ENCODE assay signal across 2 cellular contexts in the genomic region with DNA sequence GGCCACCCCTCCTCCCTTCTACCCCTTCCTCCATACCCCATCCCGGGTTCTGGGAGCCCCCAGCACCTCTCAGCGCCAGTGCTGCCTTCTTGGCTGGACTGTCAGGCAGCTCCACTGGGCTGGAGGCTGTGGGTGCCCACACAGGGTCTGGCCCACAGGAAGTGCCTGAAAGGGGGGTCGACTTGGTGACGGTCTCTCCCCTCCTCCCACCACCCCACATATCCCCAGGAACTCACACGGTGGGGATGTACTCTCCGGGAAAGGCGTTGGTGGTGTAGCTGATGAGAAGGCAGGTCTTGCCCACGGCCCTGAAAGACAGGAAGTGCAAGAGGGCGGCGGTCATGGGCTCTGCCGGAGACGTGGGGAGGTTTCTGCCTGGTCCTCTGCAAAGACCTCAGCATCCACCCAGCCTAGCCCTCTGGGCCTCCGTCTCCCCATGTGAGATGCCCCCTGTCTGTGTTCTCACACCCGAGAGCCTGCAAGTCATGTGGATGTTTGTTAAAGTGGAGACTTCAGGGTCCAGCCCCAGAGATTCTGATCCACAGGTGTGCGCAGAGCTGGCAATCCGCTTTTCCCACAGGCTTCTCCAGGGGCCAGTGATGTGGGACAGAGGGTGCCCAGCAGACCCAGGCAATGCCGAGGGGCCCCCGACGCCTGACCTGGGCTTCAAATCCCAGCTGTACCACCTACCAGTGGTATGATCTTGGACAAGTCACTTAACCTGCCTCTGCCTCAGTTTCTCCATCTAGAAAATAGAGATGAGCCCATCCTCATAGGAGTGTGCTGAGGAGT.
TF ChIP-seq lines count a peak whose summit lies in the region.

No MANE protein-coding gene starts in this region.

TF ChIP-seq in GM12891, 5 proteins besides CTCF, POLR2A, EP300 and RAD21:
- no peak for TF ChIP-seq PAX5 (IDR thresholded peaks at IDR 0.05; ENCODE audit: insufficient read depth, low read length, severe bottlenecking)
- peak; percentile 10; the same call in 1 of the 2 replicates for TF ChIP-seq TAF1 (IDR thresholded peaks at IDR 0.05; ENCODE audit: low read depth, low read length)
- TF ChIP-seq POU2F2 (IDR thresholded peaks at IDR 0.05; ENCODE audit: low read depth, low read length): 0 out of 2 replicates have a peak, but pooled peaks have one; percentile 16
- TF ChIP-seq SPI1 (IDR thresholded peaks at IDR 0.05; ENCODE audit: low read depth, low read length): peak; percentile 72
- TF ChIP-seq POLR2AphosphoS5 (IDR thresholded peaks at IDR 0.05; ENCODE audit: low read depth, low read length): no peak; the same call in 1 of the 2 replicates

TF ChIP-seq in GM12878, 131 proteins besides CTCF, POLR2A, EP300 and RAD21:
- no peak for TF ChIP-seq RCOR1 (conservative IDR thresholded peaks at IDR 0.05; ENCODE audit: low read depth, low read length)
- TF ChIP-seq BCL11A (IDR thresholded peaks at IDR 0.05; ENCODE audit: low read depth, low read length): no peak
- 0 out of 2 replicates have a peak, but pooled peaks have one; percentile 54 for TF ChIP-seq WRNIP1 (IDR thresholded peaks at IDR 0.05; ENCODE audit: borderline replicate concordance, low read depth, low read length)
- 0 out of 2 replicates have a peak, but pooled peaks have one; percentile 45 for TF ChIP-seq HDGF (IDR thresholded peaks at IDR 0.05)
- no peak for TF ChIP-seq EZH2 (IDR thresholded peaks at IDR 0.05; ENCODE audit: borderline replicate concordance, control insufficient read depth, low read depth, low read length)
- TF ChIP-seq IKZF1 (conservative IDR thresholded peaks at IDR 0.05): peak; percentile 17; the same call in 1 of the 2 replicates
- TF ChIP-seq, protein P1, sequence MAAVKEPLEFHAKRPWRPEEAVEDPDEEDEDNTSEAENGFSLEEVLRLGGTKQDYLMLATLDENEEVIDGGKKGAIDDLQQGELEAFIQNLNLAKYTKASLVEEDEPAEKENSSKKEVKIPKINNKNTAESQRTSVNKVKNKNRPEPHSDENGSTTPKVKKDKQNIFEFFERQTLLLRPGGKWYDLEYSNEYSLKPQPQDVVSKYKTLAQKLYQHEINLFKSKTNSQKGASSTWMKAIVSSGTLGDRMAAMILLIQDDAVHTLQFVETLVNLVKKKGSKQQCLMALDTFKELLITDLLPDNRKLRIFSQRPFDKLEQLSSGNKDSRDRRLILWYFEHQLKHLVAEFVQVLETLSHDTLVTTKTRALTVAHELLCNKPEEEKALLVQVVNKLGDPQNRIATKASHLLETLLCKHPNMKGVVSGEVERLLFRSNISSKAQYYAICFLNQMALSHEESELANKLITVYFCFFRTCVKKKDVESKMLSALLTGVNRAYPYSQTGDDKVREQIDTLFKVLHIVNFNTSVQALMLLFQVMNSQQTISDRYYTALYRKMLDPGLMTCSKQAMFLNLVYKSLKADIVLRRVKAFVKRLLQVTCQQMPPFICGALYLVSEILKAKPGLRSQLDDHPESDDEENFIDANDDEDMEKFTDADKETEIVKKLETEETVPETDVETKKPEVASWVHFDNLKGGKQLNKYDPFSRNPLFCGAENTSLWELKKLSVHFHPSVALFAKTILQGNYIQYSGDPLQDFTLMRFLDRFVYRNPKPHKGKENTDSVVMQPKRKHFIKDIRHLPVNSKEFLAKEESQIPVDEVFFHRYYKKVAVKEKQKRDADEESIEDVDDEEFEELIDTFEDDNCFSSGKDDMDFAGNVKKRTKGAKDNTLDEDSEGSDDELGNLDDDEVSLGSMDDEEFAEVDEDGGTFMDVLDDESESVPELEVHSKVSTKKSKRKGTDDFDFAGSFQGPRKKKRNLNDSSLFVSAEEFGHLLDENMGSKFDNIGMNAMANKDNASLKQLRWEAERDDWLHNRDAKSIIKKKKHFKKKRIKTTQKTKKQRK (IDR thresholded peaks at IDR 0.05; ENCODE audit: low read depth, low read length): no peak
- TF ChIP-seq TBL1XR1 (IDR thresholded peaks at IDR 0.05; ENCODE audit: low read depth, low read length): 0 out of 2 replicates have a peak, but pooled peaks have one; percentile 6
- TF ChIP-seq, protein P2, sequence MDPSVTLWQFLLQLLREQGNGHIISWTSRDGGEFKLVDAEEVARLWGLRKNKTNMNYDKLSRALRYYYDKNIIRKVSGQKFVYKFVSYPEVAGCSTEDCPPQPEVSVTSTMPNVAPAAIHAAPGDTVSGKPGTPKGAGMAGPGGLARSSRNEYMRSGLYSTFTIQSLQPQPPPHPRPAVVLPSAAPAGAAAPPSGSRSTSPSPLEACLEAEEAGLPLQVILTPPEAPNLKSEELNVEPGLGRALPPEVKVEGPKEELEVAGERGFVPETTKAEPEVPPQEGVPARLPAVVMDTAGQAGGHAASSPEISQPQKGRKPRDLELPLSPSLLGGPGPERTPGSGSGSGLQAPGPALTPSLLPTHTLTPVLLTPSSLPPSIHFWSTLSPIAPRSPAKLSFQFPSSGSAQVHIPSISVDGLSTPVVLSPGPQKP (IDR thresholded peaks at IDR 0.05; ENCODE audit: low read depth, low read length): peak; percentile 6; the same call in 1 of the 2 replicates
- no peak for TF ChIP-seq ZNF217 (IDR thresholded peaks at IDR 0.05)
- no peak for TF ChIP-seq TAF1 (IDR thresholded peaks at IDR 0.05; ENCODE audit: borderline replicate concordance, low read depth, low read length)
- TF ChIP-seq MYC (IDR thresholded peaks at IDR 0.05; ENCODE audit: insufficient read depth, insufficient read length, insufficient replicate concordance, low read length, severe bottlenecking): no peak
- no peak for TF ChIP-seq MEF2A (IDR thresholded peaks at IDR 0.05; ENCODE audit: insufficient read depth, low read depth, low read length)
- TF ChIP-seq CHD2 (IDR thresholded peaks at IDR 0.05; ENCODE audit: borderline replicate concordance, low read depth, low read length): 0 out of 2 replicates have a peak, but pooled peaks have one; percentile 8
- 0 out of 3 replicates have a peak, but pooled peaks have one; percentile 17 for TF ChIP-seq POU2F2 (IDR thresholded peaks at IDR 0.05; ENCODE audit: borderline replicate concordance, low read depth, low read length)
- no peak for TF ChIP-seq PML (IDR thresholded peaks at IDR 0.05; ENCODE audit: low read length)
- TF ChIP-seq SPI1 (IDR thresholded peaks at IDR 0.05; ENCODE audit: borderline replicate concordance, insufficient read depth, low read depth, low read length): peak; percentile 71
- TF ChIP-seq, protein P3, sequence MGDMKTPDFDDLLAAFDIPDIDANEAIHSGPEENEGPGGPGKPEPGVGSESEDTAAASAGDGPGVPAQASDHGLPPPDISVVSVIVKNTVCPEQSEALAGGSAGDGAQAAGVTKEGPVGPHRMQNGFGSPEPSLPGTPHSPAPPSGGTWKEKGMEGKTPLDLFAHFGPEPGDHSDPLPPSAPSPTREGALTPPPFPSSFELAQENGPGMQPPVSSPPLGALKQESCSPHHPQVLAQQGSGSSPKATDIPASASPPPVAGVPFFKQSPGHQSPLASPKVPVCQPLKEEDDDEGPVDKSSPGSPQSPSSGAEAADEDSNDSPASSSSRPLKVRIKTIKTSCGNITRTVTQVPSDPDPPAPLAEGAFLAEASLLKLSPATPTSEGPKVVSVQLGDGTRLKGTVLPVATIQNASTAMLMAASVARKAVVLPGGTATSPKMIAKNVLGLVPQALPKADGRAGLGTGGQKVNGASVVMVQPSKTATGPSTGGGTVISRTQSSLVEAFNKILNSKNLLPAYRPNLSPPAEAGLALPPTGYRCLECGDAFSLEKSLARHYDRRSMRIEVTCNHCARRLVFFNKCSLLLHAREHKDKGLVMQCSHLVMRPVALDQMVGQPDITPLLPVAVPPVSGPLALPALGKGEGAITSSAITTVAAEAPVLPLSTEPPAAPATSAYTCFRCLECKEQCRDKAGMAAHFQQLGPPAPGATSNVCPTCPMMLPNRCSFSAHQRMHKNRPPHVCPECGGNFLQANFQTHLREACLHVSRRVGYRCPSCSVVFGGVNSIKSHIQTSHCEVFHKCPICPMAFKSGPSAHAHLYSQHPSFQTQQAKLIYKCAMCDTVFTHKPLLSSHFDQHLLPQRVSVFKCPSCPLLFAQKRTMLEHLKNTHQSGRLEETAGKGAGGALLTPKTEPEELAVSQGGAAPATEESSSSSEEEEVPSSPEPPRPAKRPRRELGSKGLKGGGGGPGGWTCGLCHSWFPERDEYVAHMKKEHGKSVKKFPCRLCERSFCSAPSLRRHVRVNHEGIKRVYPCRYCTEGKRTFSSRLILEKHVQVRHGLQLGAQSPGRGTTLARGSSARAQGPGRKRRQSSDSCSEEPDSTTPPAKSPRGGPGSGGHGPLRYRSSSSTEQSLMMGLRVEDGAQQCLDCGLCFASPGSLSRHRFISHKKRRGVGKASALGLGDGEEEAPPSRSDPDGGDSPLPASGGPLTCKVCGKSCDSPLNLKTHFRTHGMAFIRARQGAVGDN (IDR thresholded peaks at IDR 0.05): peak; percentile 35; the same call in 1 of the 2 replicates
- TF ChIP-seq EED (IDR thresholded peaks at IDR 0.05; ENCODE audit: low read depth): 0 out of 2 replicates have a peak, but pooled peaks have one; percentile 17
- TF ChIP-seq EGR1 (IDR thresholded peaks at IDR 0.05; ENCODE audit: borderline replicate concordance in 1 of 2, low read depth in 2 of 2, low read length in 2 of 2): peak in 1 of 2 experiments; percentile 11; a peak in 1 of 3 replicates
- TF ChIP-seq, protein P4, sequence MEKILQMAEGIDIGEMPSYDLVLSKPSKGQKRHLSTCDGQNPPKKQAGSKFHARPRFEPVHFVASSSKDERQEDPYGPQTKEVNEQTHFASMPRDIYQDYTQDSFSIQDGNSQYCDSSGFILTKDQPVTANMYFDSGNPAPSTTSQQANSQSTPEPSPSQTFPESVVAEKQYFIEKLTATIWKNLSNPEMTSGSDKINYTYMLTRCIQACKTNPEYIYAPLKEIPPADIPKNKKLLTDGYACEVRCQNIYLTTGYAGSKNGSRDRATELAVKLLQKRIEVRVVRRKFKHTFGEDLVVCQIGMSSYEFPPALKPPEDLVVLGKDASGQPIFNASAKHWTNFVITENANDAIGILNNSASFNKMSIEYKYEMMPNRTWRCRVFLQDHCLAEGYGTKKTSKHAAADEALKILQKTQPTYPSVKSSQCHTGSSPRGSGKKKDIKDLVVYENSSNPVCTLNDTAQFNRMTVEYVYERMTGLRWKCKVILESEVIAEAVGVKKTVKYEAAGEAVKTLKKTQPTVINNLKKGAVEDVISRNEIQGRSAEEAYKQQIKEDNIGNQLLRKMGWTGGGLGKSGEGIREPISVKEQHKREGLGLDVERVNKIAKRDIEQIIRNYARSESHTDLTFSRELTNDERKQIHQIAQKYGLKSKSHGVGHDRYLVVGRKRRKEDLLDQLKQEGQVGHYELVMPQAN (conservative IDR thresholded peaks at IDR 0.05): no peak
- TF ChIP-seq BMI1 (IDR thresholded peaks at IDR 0.05; ENCODE audit: borderline replicate concordance): no peak
- TF ChIP-seq, protein P5, sequence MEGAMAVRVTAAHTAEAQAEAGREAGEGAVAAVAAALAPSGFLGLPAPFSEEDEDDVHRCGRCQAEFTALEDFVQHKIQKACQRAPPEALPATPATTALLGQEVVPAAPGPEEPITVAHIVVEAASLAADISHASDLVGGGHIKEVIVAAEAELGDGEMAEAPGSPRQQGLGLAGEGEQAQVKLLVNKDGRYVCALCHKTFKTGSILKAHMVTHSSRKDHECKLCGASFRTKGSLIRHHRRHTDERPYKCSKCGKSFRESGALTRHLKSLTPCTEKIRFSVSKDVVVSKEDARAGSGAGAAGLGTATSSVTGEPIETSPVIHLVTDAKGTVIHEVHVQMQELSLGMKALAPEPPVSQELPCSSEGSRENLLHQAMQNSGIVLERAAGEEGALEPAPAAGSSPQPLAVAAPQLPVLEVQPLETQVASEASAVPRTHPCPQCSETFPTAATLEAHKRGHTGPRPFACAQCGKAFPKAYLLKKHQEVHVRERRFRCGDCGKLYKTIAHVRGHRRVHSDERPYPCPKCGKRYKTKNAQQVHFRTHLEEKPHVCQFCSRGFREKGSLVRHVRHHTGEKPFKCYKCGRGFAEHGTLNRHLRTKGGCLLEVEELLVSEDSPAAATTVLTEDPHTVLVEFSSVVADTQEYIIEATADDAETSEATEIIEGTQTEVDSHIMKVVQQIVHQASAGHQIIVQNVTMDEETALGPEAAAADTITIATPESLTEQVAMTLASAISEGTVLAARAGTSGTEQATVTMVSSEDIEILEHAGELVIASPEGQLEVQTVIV (IDR thresholded peaks at IDR 0.05; ENCODE audit: borderline replicate concordance, partially characterized antibody): no peak
- TF ChIP-seq, protein P6, sequence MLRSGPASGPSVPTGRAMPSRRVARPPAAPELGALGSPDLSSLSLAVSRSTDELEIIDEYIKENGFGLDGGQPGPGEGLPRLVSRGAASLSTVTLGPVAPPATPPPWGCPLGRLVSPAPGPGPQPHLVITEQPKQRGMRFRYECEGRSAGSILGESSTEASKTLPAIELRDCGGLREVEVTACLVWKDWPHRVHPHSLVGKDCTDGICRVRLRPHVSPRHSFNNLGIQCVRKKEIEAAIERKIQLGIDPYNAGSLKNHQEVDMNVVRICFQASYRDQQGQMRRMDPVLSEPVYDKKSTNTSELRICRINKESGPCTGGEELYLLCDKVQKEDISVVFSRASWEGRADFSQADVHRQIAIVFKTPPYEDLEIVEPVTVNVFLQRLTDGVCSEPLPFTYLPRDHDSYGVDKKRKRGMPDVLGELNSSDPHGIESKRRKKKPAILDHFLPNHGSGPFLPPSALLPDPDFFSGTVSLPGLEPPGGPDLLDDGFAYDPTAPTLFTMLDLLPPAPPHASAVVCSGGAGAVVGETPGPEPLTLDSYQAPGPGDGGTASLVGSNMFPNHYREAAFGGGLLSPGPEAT (IDR thresholded peaks at IDR 0.05; ENCODE audit: low read depth): no peak
- no peak for TF ChIP-seq NFIC (IDR thresholded peaks at IDR 0.05; ENCODE audit: low read depth, low read length)
